Comparison of ENCODE assay signal across 11 cellular contexts in the genomic region with DNA sequence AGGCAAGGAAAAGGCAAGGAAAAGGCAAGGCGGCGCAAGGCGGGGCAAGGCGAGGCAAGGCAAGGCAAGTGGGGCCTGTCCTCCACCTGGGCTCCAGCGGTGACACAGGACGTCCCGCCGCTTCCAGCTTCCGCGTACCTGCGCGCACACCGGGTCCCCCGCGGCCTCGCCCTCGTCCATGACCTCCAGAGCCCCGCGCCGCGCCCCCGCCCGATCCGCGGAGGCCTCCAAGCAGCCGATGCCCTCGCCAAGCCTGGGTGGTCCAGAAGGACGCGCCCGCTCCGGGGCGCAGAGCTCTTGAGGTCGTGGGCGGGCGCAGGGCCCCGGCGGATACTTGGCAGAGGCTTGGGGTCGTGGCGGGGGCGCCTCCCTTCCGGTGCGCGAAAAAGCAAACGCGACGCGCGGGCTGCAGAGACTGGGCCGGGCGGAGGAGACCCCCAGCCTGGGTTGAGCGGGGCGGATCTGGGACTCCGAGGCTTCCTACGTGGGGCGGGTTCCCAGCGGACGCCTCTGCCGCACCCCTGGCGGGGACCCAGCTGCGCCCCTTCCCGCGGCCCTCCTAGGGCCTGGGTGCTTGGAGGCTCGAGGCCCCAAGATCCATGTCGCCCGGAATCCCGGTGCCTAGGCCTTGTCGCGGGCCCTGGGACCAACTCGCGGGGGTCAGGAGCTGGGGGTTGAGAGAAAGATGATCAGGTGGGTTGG.
A peak's percentile ranks its signal among the peaks of the same experiment; 100 is the strongest.
DNase-seq lines count a peak whose midpoint lies in the region; ATAC-seq and TF ChIP-seq lines count a peak whose summit lies in the region.
"Had no signal": no experiment of that assay in that cellular context is flagged by ENCODE, and none has a peak within 500 bp of the region (broad histone marks: within the 10 kb centered on the region; RNA-seq: fewer than 3 reads in every experiment).

No MANE protein-coding gene starts in this region.

- H2AFZ ChIP-seq in smooth muscle cell (ENCODE audit: low read depth): no peak overlapping the region

- H3K9me3 Mint-ChIP-seq in activated CD4-positive, alpha-beta T cell treated with anti-CD3 and anti-CD28 coated beads, Interleukin-2, amount 10 ng/mL, durations not matched to agents 24 days and 14 days: peaks cover 5% of the 10 kb centered on the region
- H3K9me3 Mint-ChIP-seq in progenitor cell of endocrine pancreas (ENCODE audit: low read depth): peaks cover 10% of the 10 kb centered on the region

- H3K4me3 ChIP-seq in HUES6 (ENCODE audit: low read depth, low read length): peak overlapping the region; percentile 45; the same call in 1 of the 2 replicates
- peak overlapping the region; percentile 31 for H3K4me3 ChIP-seq in lung
- H3K4me3 ChIP-seq in smooth muscle cell: peak overlapping the region; percentile 41

- H3K4me2 ChIP-seq in smooth muscle cell: peak overlapping the region; percentile 76

- no peaks in the 10 kb centered on the region for H3F3A ChIP-seq in smooth muscle cell (ENCODE audit: low read depth)

- no peak overlapping the region for H3K4me3 Mint-ChIP-seq in activated CD4-positive, alpha-beta T cell treated with anti-CD3 and anti-CD28 coated beads, Interleukin-2, amount 10 ng/mL, durations not matched to agents 24 days and 14 days
- no peak overlapping the region for H3K4me3 Mint-ChIP-seq in progenitor cell of endocrine pancreas (ENCODE audit: low read depth)

- H3K9me3 ChIP-seq in HUES6 (ENCODE audit: control insufficient read depth, insufficient read depth, low read depth, low read length): peaks cover 4% of the 10 kb centered on the region; the same call in 1 of the 2 replicates
- H3K9me3 ChIP-seq in lung (ENCODE audit: control insufficient read depth in 2 of 2, insufficient read depth in 1 of 2, low read length in 1 of 2): peaks cover 0 to 13% of the 10 kb centered on the region in 2 donors
- H3K9me3 ChIP-seq in smooth muscle cell (replicated peaks; ENCODE audit: low read depth): no peaks in the 10 kb centered on the region

- H3K27ac ChIP-seq in HUES6 (ENCODE audit: low read depth, low read length): no peak overlapping the region
- H3K27ac ChIP-seq in lung (ENCODE audit: low read depth in 1 of 2, low read length in 1 of 2): no peak overlapping the region
- H3K27ac ChIP-seq in smooth muscle cell (ENCODE audit: low read depth): no peak overlapping the region

- H4K20me1 ChIP-seq in smooth muscle cell (ENCODE audit: low read depth): no peaks in the 10 kb centered on the region

- peaks cover 27% of the 10 kb centered on the region for H3K27me3 ChIP-seq in HUES6 (ENCODE audit: control insufficient read depth, insufficient read depth, low read length)
- H3K27me3 ChIP-seq in lung (ENCODE audit: control insufficient read depth, insufficient read depth): peaks cover 5% of the 10 kb centered on the region
- peaks cover 3% of the 10 kb centered on the region for H3K27me3 ChIP-seq in smooth muscle cell (ENCODE audit: low read depth)

- H3K36me3 Mint-ChIP-seq in activated CD4-positive, alpha-beta T cell treated with anti-CD3 and anti-CD28 coated beads, Interleukin-2, amount 10 ng/mL, durations not matched to agents 24 days and 14 days (ENCODE audit: low read depth): no peaks in the 10 kb centered on the region
- H3K36me3 Mint-ChIP-seq in progenitor cell of endocrine pancreas (ENCODE audit: insufficient read depth): peaks cover 3% of the 10 kb centered on the region

- intact Hi-C loops in activated CD4-positive, alpha-beta T cell treated with anti-CD3 and anti-CD28 coated beads, Interleukin-2, amount 10 ng/mL, durations not matched to agents 24 days and 14 days (cut with micrococcal nuclease): no loop called here

- no peaks in the 10 kb centered on the region for H3K4me1 ChIP-seq in HUES6 (ENCODE audit: control insufficient read depth, insufficient read depth, low read length)
- peaks cover 0 to 5% of the 10 kb centered on the region in 2 donors for H3K4me1 ChIP-seq in lung (ENCODE audit: control insufficient read depth in 2 of 2, insufficient read depth in 2 of 2, low read length in 2 of 2)
- H3K4me1 ChIP-seq in smooth muscle cell (ENCODE audit: low read depth): no peaks in the 10 kb centered on the region

- H3K27me3 Mint-ChIP-seq in activated CD4-positive, alpha-beta T cell treated with anti-CD3 and anti-CD28 coated beads, Interleukin-2, amount 10 ng/mL, durations not matched to agents 24 days and 14 days: peaks cover 50% of the 10 kb centered on the region
- H3K27me3 Mint-ChIP-seq in progenitor cell of endocrine pancreas: peaks cover 25% of the 10 kb centered on the region

- DNase-seq in lung (ENCODE audit: low spot score) (no peak), smooth muscle cell (lab: John Stamatoyannopoulos, UW; ENCODE audit: unreplicated experiment) (no peak), GDM1 (lab: John Stamatoyannopoulos, UW) (no peak), progenitor cell of endocrine pancreas (ENCODE audit: low spot score, unreplicated experiment) (no peak)
- no peak for DNase-seq in activated CD4-positive, alpha-beta T cell treated with anti-CD3 and anti-CD28 coated beads, Interleukin-2, amount 10 ng/mL, durations not matched to agents 24 days and 14 days
- no peak for DNase-seq in stimulated activated CD8-positive, alpha-beta memory T cell treated with anti-CD3 and anti-CD28 coated beads, Interleukin-4, amount 100 ng/mL, for 48 hours
- DNase-seq: activated CD8-positive, alpha-beta memory T cell treated with anti-CD3 and anti-CD28 coated beads, Interleukin-2, amount 50 U/mL, for 4 hours; GOT3; NCI-H226 had no signal

- ATAC-seq in esophagus mucosa (peak; percentile 73), lung (ENCODE audit: insufficient read depth, low FRiP score) (peak; percentile 34)

- no peaks in the 10 kb centered on the region for H3K4me1 Mint-ChIP-seq in activated CD4-positive, alpha-beta T cell treated with anti-CD3 and anti-CD28 coated beads, Interleukin-2, amount 10 ng/mL, durations not matched to agents 24 days and 14 days
- no peaks in the 10 kb centered on the region for H3K4me1 Mint-ChIP-seq in progenitor cell of endocrine pancreas (ENCODE audit: low read depth)

- WGBS in lung, 2 donors: 5 to 6% methylated on average over 49 to 70 of the region's 70 CpGs
- 68% methylated on average over 63 of the region's 70 CpGs for WGBS in smooth muscle cell (ENCODE audit: low lambda C conversion rate)

- H3K9ac ChIP-seq in HUES6 (ENCODE audit: low read length) (no peak overlapping the region), smooth muscle cell (ENCODE audit: low read depth) (no peak overlapping the region)

- no peak overlapping the region for H3K27ac Mint-ChIP-seq in activated CD4-positive, alpha-beta T cell treated with anti-CD3 and anti-CD28 coated beads, Interleukin-2, amount 10 ng/mL, durations not matched to agents 24 days and 14 days
- H3K27ac Mint-ChIP-seq in progenitor cell of endocrine pancreas: no peak overlapping the region

- no peaks in the 10 kb centered on the region for H3K36me3 ChIP-seq in HUES6 (ENCODE audit: control insufficient read depth, insufficient read depth, low read length)
- H3K36me3 ChIP-seq in lung (ENCODE audit: control insufficient read depth in 2 of 2, insufficient read depth in 2 of 2, low read length in 2 of 2): no peaks in the 10 kb centered on the region
- H3K36me3 ChIP-seq in smooth muscle cell (ENCODE audit: low read depth): no peaks in the 10 kb centered on the region

- H3K79me2 ChIP-seq in smooth muscle cell (ENCODE audit: low read depth): no peaks in the 10 kb centered on the region

- TF ChIP-seq CTCF in lung (IDR thresholded peaks at IDR 0.05; ENCODE audit: control extremely low read depth, extremely low read depth): no peak
- TF ChIP-seq CTCF in smooth muscle cell (IDR thresholded peaks at IDR 0.05; ENCODE audit: borderline replicate concordance, insufficient read depth, poor library complexity, severe bottlenecking): no peak
- TF ChIP-seq CTCF in progenitor cell of endocrine pancreas (IDR thresholded peaks at IDR 0.05; ENCODE audit: unreplicated experiment): no peak
